ENCODE assay signal across 33 cellular contexts in the genomic region with DNA sequence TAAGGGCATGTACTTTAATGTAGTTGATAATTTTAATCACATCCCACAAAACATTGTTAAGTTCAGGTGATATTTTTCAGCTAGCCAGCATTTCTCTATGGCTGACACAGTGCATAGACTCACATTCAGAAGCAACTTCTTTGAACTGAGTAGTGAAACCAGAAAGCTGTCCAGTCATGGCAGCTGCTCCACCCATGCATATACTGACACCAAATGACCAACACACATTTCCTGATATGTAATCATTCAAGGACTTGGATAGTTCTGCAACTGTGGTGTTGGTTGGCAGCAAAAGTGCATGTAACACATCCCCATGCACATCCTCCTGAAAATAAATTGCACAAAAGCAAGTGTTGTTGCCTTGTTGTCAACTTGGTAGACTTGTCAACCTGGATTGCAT. TPM values are rescaled to one million over a fixed set of nuclear protein-coding genes. Genes with fewer than 3 reads are reported as not detected.
"Had no signal": no experiment of that assay in that cellular context is flagged by ENCODE, and none has a peak within 500 bp of the region (broad histone marks: within the 10 kb centered on the region; RNA-seq: fewer than 3 reads in every experiment).

No MANE protein-coding gene starts in this region.

- H3K9me3 Mint-ChIP-seq: effector memory CD8-positive, alpha-beta T cell had no signal

- ATAC-seq: activated CD8-positive, alpha-beta memory T cell treated with anti-CD3 and anti-CD28 coated beads, Interleukin-2, amount 10 ng/mL, durations not matched to agents 7 days and 5 days; activated CD8-positive, alpha-beta T cell treated with anti-CD3 and anti-CD28 coated beads, Interleukin-2, amount 10 ng/mL, durations not matched to agents 7 days and 5 days; effector memory CD8-positive, alpha-beta T cell; gastroesophageal sphincter; WTC11 had no signal

- H3K4me3 Mint-ChIP-seq: activated CD4-positive, alpha-beta T cell treated with anti-CD3 and anti-CD28 coated beads, Interleukin-2, amount 10 ng/mL, durations not matched to agents 7 days and 5 days; activated CD8-positive, alpha-beta memory T cell treated with anti-CD3 and anti-CD28 coated beads, Interleukin-2, amount 10 ng/mL, durations not matched to agents 7 days and 5 days; activated CD8-positive, alpha-beta T cell treated with anti-CD3 and anti-CD28 coated beads, Interleukin-2, amount 10 ng/mL, durations not matched to agents 7 days and 5 days; activated naive CD8-positive, alpha-beta T cell; effector memory CD8-positive, alpha-beta T cell; WTC11 had no signal

- H3K4me1 Mint-ChIP-seq: activated CD4-positive, alpha-beta T cell treated with anti-CD3 and anti-CD28 coated beads, Interleukin-2, amount 10 ng/mL, durations not matched to agents 7 days and 5 days; activated CD8-positive, alpha-beta memory T cell treated with anti-CD3 and anti-CD28 coated beads, Interleukin-2, amount 10 ng/mL, durations not matched to agents 7 days and 5 days; WTC11 had no signal

- DNase-seq: activated CD4-positive, alpha-beta T cell treated with anti-CD3 and anti-CD28 coated beads for 1 hour; activated CD4-positive, alpha-beta T cell treated with anti-CD3 and anti-CD28 coated beads for 4 hours; activated CD4-positive, alpha-beta T cell treated with anti-CD3 and anti-CD28 coated beads, Interleukin-2, amount 10 ng/mL, durations not matched to agents 7 days and 5 days; activated CD4-positive, alpha-beta T cell treated with anti-CD3 and anti-CD28 coated beads, Interleukin-2, amount 50 U/mL, for 4 hours; activated CD8-positive, alpha-beta memory T cell treated with anti-CD3 and anti-CD28 coated beads, Interleukin-2, amount 10 ng/mL, durations not matched to agents 7 days and 5 days; activated CD8-positive, alpha-beta memory T cell treated with anti-CD3 and anti-CD28 coated beads, Interleukin-2, amount 50 U/mL, for 4 hours; activated CD8-positive, alpha-beta T cell treated with anti-CD3 and anti-CD28 coated beads, Interleukin-2, amount 10 ng/mL, durations not matched to agents 7 days and 5 days; activated gamma-delta T cell; activated naive CD4-positive, alpha-beta T cell treated with anti-CD3 and anti-CD28 coated beads, Interleukin-2, amount 50 U/mL, for 16 hours; activated naive CD4-positive, alpha-beta T cell treated with Interleukin-2 at 50 U/mL for 16 hours; activated T-cell treated with anti-CD3 and anti-CD28 coated beads, Interleukin-2, amount 50 U/mL, for 1 hour; activated T-cell treated with anti-CD3 and anti-CD28 coated beads, Interleukin-2, amount 50 U/mL, for 48 hours; amniotic stem cell; anterior cingulate cortex; brain microvascular endothelial cell; caudate nucleus; cortex of kidney; dermis blood vessel endothelial cell; effector CD4-positive, alpha-beta T cell; effector memory CD8-positive, alpha-beta T cell; esophagus squamous epithelium; foreskin melanocyte; T-helper 2 cell had no signal

- H3K27ac Mint-ChIP-seq: activated CD4-positive, alpha-beta T cell treated with anti-CD3 and anti-CD28 coated beads, Interleukin-2, amount 10 ng/mL, durations not matched to agents 7 days and 5 days; activated CD8-positive, alpha-beta memory T cell treated with anti-CD3 and anti-CD28 coated beads, Interleukin-2, amount 10 ng/mL, durations not matched to agents 7 days and 5 days; activated CD8-positive, alpha-beta T cell treated with anti-CD3 and anti-CD28 coated beads, Interleukin-2, amount 10 ng/mL, durations not matched to agents 7 days and 5 days; activated naive CD8-positive, alpha-beta T cell; effector memory CD8-positive, alpha-beta T cell; WTC11 had no signal

- H3K27me3 Mint-ChIP-seq: activated CD4-positive, alpha-beta T cell treated with anti-CD3 and anti-CD28 coated beads, Interleukin-2, amount 10 ng/mL, durations not matched to agents 7 days and 5 days; activated CD8-positive, alpha-beta memory T cell treated with anti-CD3 and anti-CD28 coated beads, Interleukin-2, amount 10 ng/mL, durations not matched to agents 7 days and 5 days; activated naive CD8-positive, alpha-beta T cell had no signal

RNA-seq across cellular contexts. Expression of a gene that starts 39.7 kb away (rescaled TPM):
- total RNA-seq: activated CD4-positive, alpha-beta T cell treated with anti-CD3 and anti-CD28 coated beads, Interleukin-2, amount 10 ng/mL, durations not matched to agents 7 days and 5 days; activated CD8-positive, alpha-beta memory T cell treated with anti-CD3 and anti-CD28 coated beads for 36 hours; activated CD8-positive, alpha-beta memory T cell treated with anti-CD3 and anti-CD28 coated beads, Interleukin-2, amount 10 ng/mL, durations not matched to agents 7 days and 5 days; activated CD8-positive, alpha-beta T cell treated with anti-CD3 and anti-CD28 coated beads, Interleukin-2, amount 10 ng/mL, durations not matched to agents 7 days and 5 days; astrocyte; chondrocyte; dermis blood vessel endothelial cell; esophagus squamous epithelium; fibroblast of lung; fibroblast of villous mesenchyme; gastroesophageal sphincter; glomerular endothelial cell; T-helper 1 cell treated with Interleukin-12 subunit alpha and Interleukin-12 subunit beta and Interleukin-4 antibody, amounts not matched to agents 30 ng/mL and 1 ng/mL, for 36 hours had no signal
